23 cellular contexts compared by ENCODE assay signal in the genomic region with DNA sequence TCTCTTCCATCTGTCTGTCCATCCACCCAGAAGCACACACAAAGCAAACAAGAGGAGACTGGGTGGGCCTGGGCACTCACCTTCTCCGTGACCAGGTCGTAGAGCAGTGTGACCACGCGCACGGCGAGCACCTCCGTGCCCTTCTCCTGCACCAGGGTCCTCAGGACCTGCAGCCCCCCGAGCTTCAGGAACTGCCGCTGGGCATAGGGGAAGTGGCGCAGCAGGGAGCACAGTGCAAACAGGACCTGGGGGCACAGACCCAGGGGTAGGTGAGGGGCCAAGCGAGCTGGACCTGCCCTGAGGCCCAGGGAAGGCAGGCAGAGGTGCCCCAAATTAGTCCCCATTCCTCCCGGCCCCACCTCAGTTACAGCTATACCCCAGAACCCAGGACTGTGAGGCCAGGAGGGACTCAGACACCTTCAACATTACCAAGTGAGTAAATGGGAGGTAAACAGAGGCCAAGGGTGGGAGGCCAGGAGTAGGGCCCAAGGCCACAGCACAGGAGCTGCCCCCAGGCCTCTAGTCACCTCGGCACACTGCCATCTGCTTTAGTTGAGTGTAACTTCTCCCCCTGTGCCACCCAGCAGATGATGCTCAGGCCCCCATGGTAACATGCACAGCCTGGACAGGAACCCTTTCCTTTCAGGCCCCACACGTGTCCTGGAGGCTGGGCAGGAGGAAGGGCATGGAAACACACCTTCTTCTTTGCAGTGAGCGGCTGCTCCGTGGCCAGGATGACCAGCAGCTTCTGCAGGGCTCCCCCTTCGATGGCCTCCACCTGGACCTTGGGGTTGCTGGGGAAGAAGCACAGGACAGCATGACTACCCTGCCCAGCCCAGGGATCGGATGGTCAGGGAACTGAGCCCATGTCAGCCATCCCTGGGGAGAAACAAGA.
DNase-seq lines count a peak whose midpoint lies in the region; ATAC-seq, FAIRE-seq and TF ChIP-seq lines count a peak whose summit lies in the region.
"Had no signal": no experiment of that assay in that cellular context is flagged by ENCODE, and none has a peak within 500 bp of the region (broad histone marks: within the 10 kb centered on the region; RNA-seq: fewer than 3 reads in every experiment).

No MANE protein-coding gene starts in this region.

- TF ChIP-seq CTCF in WERI-Rb-1 (IDR thresholded peaks at IDR 0.05; ENCODE audit: low read depth, low read length): no peak
- no peak for TF ChIP-seq CTCF in kidney (IDR thresholded peaks at IDR 0.05; ENCODE audit: borderline replicate concordance, extremely low read depth, insufficient read depth)
- no peak for TF ChIP-seq CTCF in psoas muscle (IDR thresholded peaks at IDR 0.05)

- peaks cover 46 to 94% (median 84%) of the 10 kb centered on the region in 10 experiments for H3K4me1 ChIP-seq in BLaER1 treated with 17β-estradiol and CSF1 and Interleukin-3, amounts not matched to agents 10 nM and 100 nM
- H3K4me1 ChIP-seq in kidney (ENCODE audit: control insufficient read depth in 1 of 2, insufficient read depth in 1 of 2, low read depth in 1 of 2, low read length in 2 of 2) (peaks cover 55 to 56% of the 10 kb centered on the region in 2 donors), psoas muscle (peaks cover 51% of the 10 kb centered on the region)

- peak overlapping the region; percentile 71 to 93 (median 80); a peak in 20 of 22 replicates for H3K4me2 ChIP-seq in BLaER1 treated with 17β-estradiol and CSF1 and Interleukin-3, amounts not matched to agents 10 nM and 100 nM

- H3K9me3 ChIP-seq in BLaER1 treated with 17β-estradiol and CSF1 and Interleukin-3, amounts not matched to agents 10 nM and 100 nM (replicated peaks in 1 of 11): no peaks in the 10 kb centered on the region
- H3K9me3 ChIP-seq in WERI-Rb-1 (ENCODE audit: severe bottlenecking) (no peaks in the 10 kb centered on the region), kidney (ENCODE audit: control insufficient read depth in 1 of 2, low read length in 2 of 2) (no peaks in the 10 kb centered on the region), psoas muscle (no peaks in the 10 kb centered on the region)
- H3K9me3 ChIP-seq: gastroesophageal sphincter, ovary, right lobe of liver had no signal

- H3K27me3 ChIP-seq in BLaER1 treated with 17β-estradiol and CSF1 and Interleukin-3, amounts not matched to agents 10 nM and 100 nM: no peaks in the 10 kb centered on the region
- H3K27me3 ChIP-seq in WERI-Rb-1 (ENCODE audit: insufficient read depth, low read depth, severe bottlenecking): no peaks in the 10 kb centered on the region
- H3K27me3 ChIP-seq in psoas muscle (ENCODE audit: insufficient read depth in 3 of 3, low read length in 2 of 3): no peaks in the 10 kb centered on the region
- H3K27me3 ChIP-seq: gastroesophageal sphincter, ovary, right lobe of liver had no signal

- FAIRE-seq in kidney (lab: Jason Lieb, UNC): no peak
- FAIRE-seq: G401.6, H54 had no signal

- peak overlapping the region in 7 of 11 experiments; percentile 3 to 79 (median 73); a peak in 7 of 22 replicates for H3K27ac ChIP-seq in BLaER1 treated with 17β-estradiol and CSF1 and Interleukin-3, amounts not matched to agents 10 nM and 100 nM
- H3K27ac ChIP-seq in WERI-Rb-1: peak overlapping the region; percentile 81
- H3K27ac ChIP-seq in kidney (ENCODE audit: low read depth in 2 of 2, low read length in 2 of 2): no peak overlapping the region
- peak overlapping the region; percentile 80 for H3K27ac ChIP-seq in psoas muscle
- H3K27ac ChIP-seq: right lobe of liver had no signal

- peaks cover 0 to 13% (median 0%) of the 10 kb centered on the region in 11 experiments; a peak in 4 of 22 replicates for H4K20me1 ChIP-seq in BLaER1 treated with 17β-estradiol and CSF1 and Interleukin-3, amounts not matched to agents 10 nM and 100 nM

- ATAC-seq in psoas muscle: no peak
- no peak for ATAC-seq in HG02642 (IDR thresholded peaks at IDR 0.05; ENCODE audit: poor library complexity, unreplicated experiment)
- ATAC-seq: activated T-cell treated with anti-CD3 and anti-CD28 coated beads, Interleukin-2, amount 50 U/mL, for 72 hours; gastroesophageal sphincter; left ventricle myocardium superior; naive thymus-derived CD8-positive, alpha-beta T cell; right lobe of liver; SK-N-SH treated with all-trans-retinoic acid at 6 μM for 48 hours; stimulated activated effector memory CD8-positive, alpha-beta T cell treated with anti-CD3 and anti-CD28 coated beads, Interleukin-12 subunit alpha, Interleukin-12 subunit beta, amount 100 ng/mL, for 72 hours had no signal

- WGBS in psoas muscle, 3 donors: 90 to 95% (median 93%) methylated on average over 18 of the region's 18 CpGs

- DNase-seq in WERI-Rb-1: no peak
- peak; percentile 57 for DNase-seq in kidney
- no peak for DNase-seq in psoas muscle
- no peak for DNase-seq in activated CD8-positive, alpha-beta memory T cell treated with anti-CD3 and anti-CD28 coated beads, Interleukin-2, amount 50 U/mL, for 4 hours
- DNase-seq in epidermal melanocyte (ENCODE audit: insufficient read length, low spot score): no peak
- no peak for DNase-seq in activated gamma-delta T cell treated with Interleukin-2 at 50 U/mL for 16 hours
- DNase-seq: activated CD4-positive, alpha-beta T cell treated with anti-CD3 and anti-CD28 coated beads, Interleukin-2, amount 10 ng/mL, durations not matched to agents 7 days and 5 days; activated T-cell treated with anti-CD3 and anti-CD28 coated beads, Interleukin-2, amount 50 U/mL, for 72 hours; dermis blood vessel endothelial cell; DMS153; IMR-90; left ventricle myocardium superior; naive thymus-derived CD8-positive, alpha-beta T cell; ovary; right lobe of liver; stimulated activated CD4-positive, alpha-beta T cell treated with anti-CD3 and anti-CD28 coated beads, Interleukin-4, amount 100 ng/mL, for 24 hours had no signal

- H3K9ac ChIP-seq in BLaER1 treated with 17β-estradiol and CSF1 and Interleukin-3, amounts not matched to agents 10 nM and 100 nM: peak overlapping the region in 4 of 11 experiments; percentile 21 to 68 (median 35); a peak in 4 of 22 replicates
- H3K9ac ChIP-seq in kidney (ENCODE audit: low read length in 2 of 2): no peak overlapping the region

- H3K4me3 ChIP-seq in BLaER1 treated with 17β-estradiol and CSF1 and Interleukin-3, amounts not matched to agents 10 nM and 100 nM: no peak overlapping the region
- H3K4me3 ChIP-seq in WERI-Rb-1 (ENCODE audit: low read depth, low read length) (no peak overlapping the region), kidney (ENCODE audit: low read length in 2 of 2) (no peak overlapping the region), psoas muscle (no peak overlapping the region)
- H3K4me3 ChIP-seq: gastroesophageal sphincter, ovary, right lobe of liver had no signal

- intact Hi-C loops in kidney (cut with DNase I) (no loop called here), psoas muscle (cut with DNase I) (no loop called here)

- H3K36me3 ChIP-seq in BLaER1 treated with 17β-estradiol and CSF1 and Interleukin-3, amounts not matched to agents 10 nM and 100 nM: peaks cover 0 to 51% (median 13%) of the 10 kb centered on the region in 11 experiments; a peak in 13 of 22 replicates
- H3K36me3 ChIP-seq in WERI-Rb-1 (peaks cover 16% of the 10 kb centered on the region), kidney (ENCODE audit: control insufficient read depth in 1 of 2, insufficient read depth in 2 of 2, low read length in 2 of 2) (peaks cover 0 to 4% of the 10 kb centered on the region in 2 donors), psoas muscle (ENCODE audit: insufficient read depth in 1 of 2, low read depth in 1 of 2) (peaks cover 0 to 9% of the 10 kb centered on the region in 2 donors)
- H3K36me3 ChIP-seq: ovary had no signal

Comparison
In these comparisons a context has a peak if more than half of its experiments do, and no peak if none do; other contexts are left out.
1. H3K27ac ChIP-seq: peak in BLaER1 treated with 17β-estradiol and CSF1 and Interleukin-3, amounts not matched to agents 10 nM and 100 nM (7 of 11), WERI-Rb-1 (single experiment) and psoas muscle (single experiment); none in kidney (0 of 2).